In the genomic region with DNA sequence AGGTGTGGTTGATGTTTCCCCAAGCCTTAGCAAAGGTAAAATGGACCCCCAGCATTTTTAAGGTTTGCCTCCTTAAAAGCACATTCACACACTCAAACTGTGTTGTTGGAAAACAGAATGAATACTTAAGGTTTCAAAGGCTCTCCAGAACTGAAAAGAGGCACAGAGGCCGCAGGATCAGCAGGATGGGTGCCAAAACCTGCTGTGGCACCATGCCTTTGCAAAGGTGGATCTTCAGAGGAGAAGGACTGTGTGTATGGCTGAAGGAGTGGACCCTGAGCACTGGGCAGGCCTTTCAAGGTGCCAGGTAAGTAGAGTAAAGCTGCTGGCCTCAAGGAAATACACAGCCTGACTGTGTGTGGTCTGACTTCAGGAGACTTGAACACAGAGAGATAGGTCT, we compare ENCODE assay signal across 15 cellular contexts.
A peak's percentile ranks its signal among the peaks of the same experiment; 100 is the strongest.
DNase-seq lines count a peak whose midpoint lies in the region; ATAC-seq, FAIRE-seq and TF ChIP-seq lines count a peak whose summit lies in the region.
"Had no signal": no experiment of that assay in that cellular context is flagged by ENCODE, and none has a peak within 500 bp of the region (broad histone marks: within the 10 kb centered on the region; RNA-seq: fewer than 3 reads in every experiment).

No MANE protein-coding gene starts in this region.

- no peaks in the 10 kb centered on the region for H3K36me3 ChIP-seq in neuronal stem cell (replicated peaks in 1 of 2; ENCODE audit: control insufficient read depth in 2 of 2, insufficient read depth in 2 of 2, low read length in 2 of 2)

- no peak overlapping the region for H3K4me2 ChIP-seq in neuronal stem cell (ENCODE audit: insufficient read depth, low read length, poor library complexity, severe bottlenecking)
- H3K4me2 ChIP-seq: GM23338 had no signal

- FAIRE-seq in GM12891 (lab: Jason Lieb, UNC) = no peak
- FAIRE-seq: GM18507 had no signal

- H3K18ac ChIP-seq in neuronal stem cell (ENCODE audit: low read length) = peak overlapping the region; percentile 33

- no peak for ATAC-seq in activated CD8-positive, alpha-beta memory T cell treated with anti-CD3 and anti-CD28 coated beads, Interleukin-2, amount 10 ng/mL, durations not matched to agents 7 days and 5 days
- ATAC-seq: CD8-positive, alpha-beta T cell; GM23338 had no signal

- H3K9ac ChIP-seq in neuronal stem cell (ENCODE audit: low read depth, low read length, poor library complexity) = no peak overlapping the region

- no peak overlapping the region for H2BK120ac ChIP-seq in neuronal stem cell (ENCODE audit: low read depth, low read length)

- CTCF ChIA-PET in activated CD8-positive, alpha-beta memory T cell treated with anti-CD3 and anti-CD28 coated beads, Interleukin-2, amount 10 ng/mL, durations not matched to agents 7 days and 5 days (lab: Charles Lee) = no interaction called here

- no peak for TF ChIP-seq POLR2A in GM12891 (IDR thresholded peaks at IDR 0.05; ENCODE audit: low read depth, low read length)

- H4K8ac ChIP-seq in neuronal stem cell (ENCODE audit: low read depth, low read length) = no peak overlapping the region

- no peak overlapping the region for H2AFZ ChIP-seq in neuronal stem cell (ENCODE audit: low read length)
- H2AFZ ChIP-seq: GM23338 had no signal

- H4K91ac ChIP-seq in neuronal stem cell (ENCODE audit: low read depth, low read length, poor library complexity) = no peak overlapping the region

- no peak overlapping the region for H3K4ac ChIP-seq in neuronal stem cell (ENCODE audit: low read length)

- WGBS in neuronal stem cell (ENCODE audit: extremely low coverage in 2 of 2, insufficient read length in 2 of 2, insufficient replicate concordance in 1 of 2), 2 donors = no CpG with 5 or more reads among the region's 1 CpG

- DNase-seq in activated CD8-positive, alpha-beta memory T cell treated with anti-CD3 and anti-CD28 coated beads, Interleukin-2, amount 50 U/mL, for 48 hours = peak; percentile 22
- DNase-seq in activated CD8-positive, alpha-beta memory T cell treated with anti-CD3 and anti-CD28 coated beads, Interleukin-2, amount 10 ng/mL, durations not matched to agents 7 days and 5 days = no peak
- peak; percentile 29 for DNase-seq in NCI-H345 treated with DMSO at 0.1 percent for 48 hours (lab: John Stamatoyannopoulos, UW; ENCODE audit: unreplicated experiment)
- no peak for DNase-seq in neuronal stem cell (ENCODE audit: low spot score)
- no peak for DNase-seq in activated naive CD4-positive, alpha-beta T cell (lab: John Stamatoyannopoulos, UW)
- DNase-seq in GM12891 (ENCODE audit: insufficient read length, low spot score) = no peak
- no peak for DNase-seq in iPS-NIHi11 (ENCODE audit: low spot score)
- DNase-seq: Caco-2; CD8-positive, alpha-beta T cell; H7; IMR-90 had no signal

- H3K36me3 Mint-ChIP-seq in activated CD8-positive, alpha-beta memory T cell treated with anti-CD3 and anti-CD28 coated beads, Interleukin-2, amount 10 ng/mL, durations not matched to agents 7 days and 5 days = peaks cover 23% of the 10 kb centered on the region

- peaks cover 7 to 12% of the 10 kb centered on the region in 2 donors for H3K9me3 ChIP-seq in neuronal stem cell (replicated peaks in 1 of 2; ENCODE audit: control insufficient read depth in 2 of 2, insufficient read depth in 1 of 2, low read depth in 1 of 2, low read length in 2 of 2)

- no peak overlapping the region for H3K27ac ChIP-seq in neuronal stem cell (replicated peaks; ENCODE audit: low read length)
- H3K27ac ChIP-seq: HL-60 had no signal

- no peaks in the 10 kb centered on the region for H3K27me3 Mint-ChIP-seq in activated CD8-positive, alpha-beta memory T cell treated with anti-CD3 and anti-CD28 coated beads, Interleukin-2, amount 10 ng/mL, durations not matched to agents 7 days and 5 days

- H3K23ac ChIP-seq in neuronal stem cell (ENCODE audit: low read depth, low read length, poor library complexity) = no peak overlapping the region

- H3K79me1 ChIP-seq in neuronal stem cell (ENCODE audit: low read depth, low read length) = no peaks in the 10 kb centered on the region

- H2AK5ac ChIP-seq in neuronal stem cell (ENCODE audit: low read depth, low read length) = no peak overlapping the region

- no peak overlapping the region for H2BK12ac ChIP-seq in neuronal stem cell (ENCODE audit: low read length)

- no peak overlapping the region for H3K4me3 ChIP-seq in neuronal stem cell (ENCODE audit: low read length in 2 of 2)
- H3K4me3 ChIP-seq: GM23338 had no signal

- peaks cover 0 to 2% (median 0%) of the 10 kb centered on the region in 3 experiments for H3K27me3 ChIP-seq in neuronal stem cell (ENCODE audit: control insufficient read depth in 3 of 3, insufficient read depth in 3 of 3, low read depth in 1 of 3, low read length in 3 of 3)

- peaks cover 9% of the 10 kb centered on the region for H3K4me1 Mint-ChIP-seq in activated CD8-positive, alpha-beta memory T cell treated with anti-CD3 and anti-CD28 coated beads, Interleukin-2, amount 10 ng/mL, durations not matched to agents 7 days and 5 days
- H3K4me1 Mint-ChIP-seq: CD14-positive monocyte had no signal

- H2BK5ac ChIP-seq in neuronal stem cell (ENCODE audit: low read length) = no peak overlapping the region

- H3K9me3 Mint-ChIP-seq in activated CD8-positive, alpha-beta memory T cell treated with anti-CD3 and anti-CD28 coated beads, Interleukin-2, amount 10 ng/mL, durations not matched to agents 7 days and 5 days (ENCODE audit: low read depth) = peaks cover 17% of the 10 kb centered on the region

- H3K4me1 ChIP-seq in neuronal stem cell (ENCODE audit: control insufficient read depth in 2 of 2, insufficient read depth in 1 of 2, low read depth in 1 of 2, low read length in 2 of 2) = no peaks in the 10 kb centered on the region
- H3K4me1 ChIP-seq: Caco-2 had no signal

- H3K14ac ChIP-seq in neuronal stem cell (ENCODE audit: low read length) = no peak overlapping the region

- H3K4me3 Mint-ChIP-seq in activated CD8-positive, alpha-beta memory T cell treated with anti-CD3 and anti-CD28 coated beads, Interleukin-2, amount 10 ng/mL, durations not matched to agents 7 days and 5 days = no peak overlapping the region
- H3K4me3 Mint-ChIP-seq: CD14-positive monocyte; CD8-positive, alpha-beta T cell; GM23338 had no signal

- H2BK15ac ChIP-seq in neuronal stem cell (ENCODE audit: low read length) = no peak overlapping the region

- H3K27ac Mint-ChIP-seq in activated CD8-positive, alpha-beta memory T cell treated with anti-CD3 and anti-CD28 coated beads, Interleukin-2, amount 10 ng/mL, durations not matched to agents 7 days and 5 days = no peak overlapping the region
- H3K27ac Mint-ChIP-seq: CD14-positive monocyte; CD8-positive, alpha-beta T cell; GM23338 had no signal

TF ChIP-seq in GM12891, 5 proteins besides CTCF, POLR2A, EP300 and RAD21:
- no peak for TF ChIP-seq TAF1 (IDR thresholded peaks at IDR 0.05; ENCODE audit: low read depth, low read length)

Comparison
In these comparisons a context has a peak if more than half of its experiments do, and no peak if none do; other contexts are left out.
1. DNase-seq: peak in activated CD8-positive, alpha-beta memory T cell treated with anti-CD3 and anti-CD28 coated beads, Interleukin-2, amount 50 U/mL, for 48 hours (single experiment) and NCI-H345 treated with DMSO at 0.1 percent for 48 hours (single experiment); none in activated CD8-positive, alpha-beta memory T cell treated with anti-CD3 and anti-CD28 coated beads, Interleukin-2, amount 10 ng/mL, durations not matched to agents 7 days and 5 days (single experiment), neuronal stem cell (single experiment), activated naive CD4-positive, alpha-beta T cell (0 of 4), GM12891 (single experiment) and iPS-NIHi11 (single experiment).